ENCODE assay signal across 11 cellular contexts in genomic region chr1:42943728-42944127, GRCh38. TPM values are rescaled to one million over a fixed set of nuclear protein-coding genes. Genes with fewer than 3 reads are reported as not detected.
DNase-seq lines count a peak whose midpoint lies in the region; ATAC-seq and FAIRE-seq lines count a peak whose summit lies in the region.
"Had no signal": no experiment of that assay in that cellular context is flagged by ENCODE, and none has a peak within 500 bp of the region (broad histone marks: within the 10 kb centered on the region; RNA-seq: fewer than 3 reads in every experiment).

No MANE protein-coding gene starts in this region.

- H3K4me3 Mint-ChIP-seq in T-helper 2 cell treated with Interferon-gamma antibody and Interleukin-4, amounts not matched to agents 5 μg/mL and 100 μg/mL, for 36 hours, result peak overlapping the region; percentile 75
- H3K4me3 Mint-ChIP-seq in activated CD8-positive, alpha-beta T cell treated with anti-CD3 and anti-CD28 coated beads, Interleukin-2, amount 10 ng/mL, durations not matched to agents 7 days and 5 days, result peak overlapping the region; percentile 10
- peak overlapping the region; percentile 25 to 70 for H3K4me3 Mint-ChIP-seq in stimulated activated naive CD8-positive, alpha-beta T cell treated with anti-CD3 and anti-CD28 coated beads, Interleukin-15, amount 100 ng/mL, for 72 hours

- H3K4me1 Mint-ChIP-seq in T-helper 2 cell treated with Interferon-gamma antibody and Interleukin-4, amounts not matched to agents 5 μg/mL and 100 μg/mL, for 36 hours (ENCODE audit: low read depth), result peaks cover 82% of the 10 kb centered on the region
- peaks cover 97% of the 10 kb centered on the region for H3K4me1 Mint-ChIP-seq in activated CD8-positive, alpha-beta T cell treated with anti-CD3 and anti-CD28 coated beads, Interleukin-2, amount 10 ng/mL, durations not matched to agents 7 days and 5 days (ENCODE audit: low read depth)
- H3K4me1 Mint-ChIP-seq in stimulated activated naive CD8-positive, alpha-beta T cell treated with anti-CD3 and anti-CD28 coated beads, Interleukin-15, amount 100 ng/mL, for 72 hours, result peaks cover 100% of the 10 kb centered on the region

- peaks cover 68% of the 10 kb centered on the region for H3K36me3 Mint-ChIP-seq in T-helper 2 cell treated with Interferon-gamma antibody and Interleukin-4, amounts not matched to agents 5 μg/mL and 100 μg/mL, for 36 hours (ENCODE audit: low read depth)
- peaks cover 85% of the 10 kb centered on the region for H3K36me3 Mint-ChIP-seq in activated CD8-positive, alpha-beta T cell treated with anti-CD3 and anti-CD28 coated beads, Interleukin-2, amount 10 ng/mL, durations not matched to agents 7 days and 5 days (ENCODE audit: low read depth)

- CTCF ChIA-PET in activated CD8-positive, alpha-beta T cell treated with anti-CD3 and anti-CD28 coated beads, Interleukin-2, amount 10 ng/mL, durations not matched to agents 7 days and 5 days (lab: Charles Lee), result interaction anchor here (1.0 to 4.1 kb wide), 5 partner anchors 8 to 165 kb away, joined by 3 to 22 read pairs (median 4); no protein-coding TSS in a partner anchor

- no peaks in the 10 kb centered on the region for H3K9me3 Mint-ChIP-seq in T-helper 2 cell treated with Interferon-gamma antibody and Interleukin-4, amounts not matched to agents 5 μg/mL and 100 μg/mL, for 36 hours
- no peaks in the 10 kb centered on the region for H3K9me3 Mint-ChIP-seq in activated CD8-positive, alpha-beta T cell treated with anti-CD3 and anti-CD28 coated beads, Interleukin-2, amount 10 ng/mL, durations not matched to agents 7 days and 5 days (ENCODE audit: insufficient read depth)
- no peaks in the 10 kb centered on the region for H3K9me3 Mint-ChIP-seq in stimulated activated naive CD8-positive, alpha-beta T cell treated with anti-CD3 and anti-CD28 coated beads, Interleukin-15, amount 100 ng/mL, for 72 hours

- DNase-seq in T-helper 2 cell treated with Interferon-gamma antibody and Interleukin-4, amounts not matched to agents 5 μg/mL and 100 μg/mL, for 36 hours (ENCODE audit: low spot score), result no peak
- DNase-seq in T-helper 2 cell (no peak), RCC 7860 (ENCODE audit: low spot score) (no peak), cerebellar nuclear complex (lab: John Stamatoyannopoulos, UW) (no peak)
- DNase-seq in activated CD8-positive, alpha-beta T cell treated with anti-CD3 and anti-CD28 coated beads, Interleukin-2, amount 10 ng/mL, durations not matched to agents 7 days and 5 days, result no peak
- no peak for DNase-seq in stimulated activated naive CD8-positive, alpha-beta T cell treated with anti-CD3 and anti-CD28 coated beads, Interleukin-15, amount 100 ng/mL, for 72 hours
- DNase-seq: NCI-H2081 had no signal

- H3K27ac ChIP-seq in layer of hippocampus (ENCODE audit: low read depth, low read length), result peak overlapping the region; percentile 64
- H3K27ac ChIP-seq: brain microvascular endothelial cell had no signal

- FAIRE-seq in RCC 7860 (lab: Jason Lieb, UNC), result no peak
- FAIRE-seq: A204.1 had no signal

- no peaks in the 10 kb centered on the region for H3K27me3 Mint-ChIP-seq in T-helper 2 cell treated with Interferon-gamma antibody and Interleukin-4, amounts not matched to agents 5 μg/mL and 100 μg/mL, for 36 hours (ENCODE audit: low read depth)
- H3K27me3 Mint-ChIP-seq in activated CD8-positive, alpha-beta T cell treated with anti-CD3 and anti-CD28 coated beads, Interleukin-2, amount 10 ng/mL, durations not matched to agents 7 days and 5 days (ENCODE audit: low read depth), result no peaks in the 10 kb centered on the region
- H3K27me3 Mint-ChIP-seq in stimulated activated naive CD8-positive, alpha-beta T cell treated with anti-CD3 and anti-CD28 coated beads, Interleukin-15, amount 100 ng/mL, for 72 hours, result no peaks in the 10 kb centered on the region

- peak overlapping the region; percentile 89 for H3K27ac Mint-ChIP-seq in T-helper 2 cell treated with Interferon-gamma antibody and Interleukin-4, amounts not matched to agents 5 μg/mL and 100 μg/mL, for 36 hours
- peak overlapping the region; percentile 80 for H3K27ac Mint-ChIP-seq in activated CD8-positive, alpha-beta T cell treated with anti-CD3 and anti-CD28 coated beads, Interleukin-2, amount 10 ng/mL, durations not matched to agents 7 days and 5 days
- H3K27ac Mint-ChIP-seq in stimulated activated naive CD8-positive, alpha-beta T cell treated with anti-CD3 and anti-CD28 coated beads, Interleukin-15, amount 100 ng/mL, for 72 hours, result peak overlapping the region; percentile 41 to 91

- POLR2A ChIA-PET in activated CD8-positive, alpha-beta T cell treated with anti-CD3 and anti-CD28 coated beads, Interleukin-2, amount 10 ng/mL, durations not matched to agents 7 days and 5 days (lab: Charles Lee), result interaction anchor here (0.8 to 3.3 kb wide), 6 partner anchors 9 to 177 kb away, joined by 3 to 10 read pairs (median 7); partner anchors contain the start of genes C1orf50 and P3H1

- no peak for ATAC-seq in activated CD8-positive, alpha-beta T cell treated with anti-CD3 and anti-CD28 coated beads, Interleukin-2, amount 10 ng/mL, durations not matched to agents 7 days and 5 days
- no peak for ATAC-seq in stimulated activated naive CD8-positive, alpha-beta T cell treated with anti-CD3 and anti-CD28 coated beads, Interleukin-15, amount 100 ng/mL, for 72 hours
- no peak for ATAC-seq in GM19397 (IDR thresholded peaks at IDR 0.05; ENCODE audit: unreplicated experiment)

- H3K27me3 ChIP-seq in layer of hippocampus (ENCODE audit: control insufficient read depth, insufficient read depth, low read length), result no peaks in the 10 kb centered on the region
- H3K27me3 ChIP-seq: brain microvascular endothelial cell had no signal

RNA-seq across cellular contexts. Expression of gene SLC2A1, which starts 14.9 kb away (rescaled TPM):
- total RNA-seq in activated CD8-positive, alpha-beta T cell treated with anti-CD3 and anti-CD28 coated beads, Interleukin-2, amount 10 ng/mL, durations not matched to agents 7 days and 5 days, result 100 to 1,000 TPM; 113 to 123 TPM

Comparison
In these comparisons a context has a peak if more than half of its experiments do, and no peak if none do; other contexts are left out.
1. H3K4me3 Mint-ChIP-seq: peak in every context shown above with its lines; median percentile 75 in T-helper 2 cell treated with Interferon-gamma antibody and Interleukin-4, amounts not matched to agents 5 μg/mL and 100 μg/mL, for 36 hours; 48 in stimulated activated naive CD8-positive, alpha-beta T cell treated with anti-CD3 and anti-CD28 coated beads, Interleukin-15, amount 100 ng/mL, for 72 hours; 10 in activated CD8-positive, alpha-beta T cell treated with anti-CD3 and anti-CD28 coated beads, Interleukin-2, amount 10 ng/mL, durations not matched to agents 7 days and 5 days.